Comparison of ENCODE assay signal across 1 cellular context in genomic region chr17:35073183-35073790, GRCh38.
TF ChIP-seq lines count a peak whose summit lies in the region.

No MANE protein-coding gene starts in this region.

TF ChIP-seq in IMR-90, 13 proteins besides CTCF, POLR2A, EP300 and RAD21:
- TF ChIP-seq BHLHE40 (IDR thresholded peaks at IDR 0.05; ENCODE audit: low read depth, low read length) (no peak), MAZ (IDR thresholded peaks at IDR 0.05; ENCODE audit: borderline replicate concordance, low read depth, low read length) (no peak), RFX5 (IDR thresholded peaks at IDR 0.05; ENCODE audit: low read depth, low read length) (no peak), RCOR1 (IDR thresholded peaks at IDR 0.05; ENCODE audit: insufficient replicate concordance, low read length) (no peak), SMC3 (IDR thresholded peaks at IDR 0.05; ENCODE audit: low read depth, low read length) (no peak), MAFK (IDR thresholded peaks at IDR 0.05; ENCODE audit: low read depth, low read length) (no peak)
